ENCODE assay signal across 10 cellular contexts in the genomic region with DNA sequence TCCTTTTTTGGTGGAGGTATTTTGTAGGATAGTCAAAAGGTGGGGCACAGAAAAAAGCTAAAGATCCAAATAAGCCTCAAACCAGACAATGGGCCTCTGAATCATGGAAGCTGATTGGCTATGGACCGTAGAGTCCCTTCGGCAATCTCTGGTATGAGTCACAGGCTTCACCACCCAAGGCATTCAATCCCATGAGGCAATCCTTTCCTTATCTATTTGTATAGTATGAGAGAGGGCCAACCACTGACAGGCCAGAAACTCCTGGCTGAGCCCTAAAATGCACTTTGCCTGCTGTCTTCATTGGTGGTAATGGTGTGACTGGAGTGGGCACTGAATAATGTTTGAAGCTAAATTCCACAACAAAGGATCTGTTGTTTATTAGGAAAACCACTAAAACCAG. TPM values are rescaled to one million over a fixed set of nuclear protein-coding genes. Genes with fewer than 3 reads are reported as not detected.
DNase-seq lines count a peak whose midpoint lies in the region; ATAC-seq, FAIRE-seq and TF ChIP-seq lines count a peak whose summit lies in the region.
"Had no signal": no experiment of that assay in that cellular context is flagged by ENCODE, and none has a peak within 500 bp of the region (broad histone marks: within the 10 kb centered on the region; RNA-seq: fewer than 3 reads in every experiment).

No MANE protein-coding gene starts in this region.

- POLR2A ChIA-PET in HepG2 (lab: Yijun Ruan, JAX) = interaction anchor here (1.4 kb wide), 1 partner anchor 38 kb away, joined by 8 read pairs; a partner anchor contains a TSS

- H3K9me3 ChIP-seq in adipocyte (ENCODE audit: control insufficient read depth, low read length) (no peaks in the 10 kb centered on the region), HepG2 (ENCODE audit: low read length) (no peaks in the 10 kb centered on the region)

- TF ChIP-seq RAD21 in HepG2 (CRISPR knock-in tag; IDR thresholded peaks at IDR 0.05) = no peak

- H3K9ac ChIP-seq in adipocyte (ENCODE audit: low read length) (no peak overlapping the region), HepG2 (ENCODE audit: insufficient read depth, low read depth, low read length) (no peak overlapping the region)

- H3K4me3 ChIP-seq in adipocyte (ENCODE audit: low read length) (no peak overlapping the region), HepG2 (replicated peaks in 1 of 3; ENCODE audit: insufficient read depth in 1 of 3, low read depth in 2 of 3, low read length in 3 of 3) (no peak overlapping the region)

- H4K20me1 ChIP-seq in HepG2 (ENCODE audit: insufficient read depth, low read length) = no peaks in the 10 kb centered on the region

- no TSS peak for BruUV-seq in HepG2 (replicated peaks; lab: Mats Ljungman, UMichigan)

- DNase-seq in EH (ENCODE audit: low read depth) (peak; percentile 39), LoVo (ENCODE audit: low spot score) (peak; percentile 50), adipocyte (ENCODE audit: low read depth) (peak; percentile 4), HepG2 (ENCODE audit: low spot score) (peak; percentile 72), D341Med (ENCODE audit: low spot score) (no peak), dedifferentiated amniotic fluid mesenchymal stem cell (ENCODE audit: extremely low spot score) (no peak)
- DNase-seq: NK-92 treated with Interleukin-12 subunit alpha and Interleukin-12 subunit beta, amount 100 ng/mL, for 24 hours; stimulated activated CD4-positive, alpha-beta T cell treated with anti-CD3 and anti-CD28 coated beads, Interleukin-2, amount 100 ng/mL, for 48 hours had no signal

- in situ Hi-C loops in HepG2 (cut with HindIII; ENCODE audit: extremely low pct_ligation_motif_present, low pct_unique_long_range_greater_than_20kb) = no loop called here

- no peaks in the 10 kb centered on the region for H3K27me3 ChIP-seq in adipocyte (replicated peaks; ENCODE audit: control insufficient read depth, insufficient read depth, low read length)
- 0 out of 5 replicates have a peak, but pooled peaks cover 1 to 3% of the 10 kb centered on the region in 2 experiments for H3K27me3 ChIP-seq in HepG2 (ENCODE audit: control insufficient read depth in 1 of 2, insufficient read depth in 2 of 2, low read length in 2 of 2)

- no peaks in the 10 kb centered on the region for H3K79me2 ChIP-seq in HepG2 (ENCODE audit: insufficient read depth, low read length)

- FAIRE-seq in HepG2 (lab: Jason Lieb, UNC) = peak; percentile 26

- TF ChIP-seq POLR2A in HepG2 (IDR thresholded peaks at IDR 0.05; ENCODE audit: insufficient read depth in 1 of 2, low read depth in 2 of 2, low read length in 2 of 2) = no peak

- peak; percentile 95 for ATAC-seq in HepG2
- ATAC-seq in GM18498 (IDR thresholded peaks at IDR 0.05; ENCODE audit: unreplicated experiment) = no peak
- no peak for ATAC-seq in HG03342 (IDR thresholded peaks at IDR 0.05; ENCODE audit: unreplicated experiment)

- no peak overlapping the region for H3K4me2 ChIP-seq in HepG2 (ENCODE audit: low read depth, low read length)

- TF ChIP-seq CTCF in HepG2 (CRISPR knock-in tag; IDR thresholded peaks at IDR 0.05) = no peak

- H2AFZ ChIP-seq in HepG2 (ENCODE audit: low read length) = no peak overlapping the region

- intact Hi-C loops in HepG2 (cut with micrococcal nuclease; ENCODE audit: unreplicated experiment) = no loop called here

- H3K36me3 ChIP-seq in adipocyte (ENCODE audit: control insufficient read depth, insufficient read depth, low read length, severe bottlenecking) (no peaks in the 10 kb centered on the region), HepG2 (replicated peaks in 1 of 2; ENCODE audit: control insufficient read depth in 1 of 2, insufficient read depth in 2 of 2, low read length in 2 of 2) (no peaks in the 10 kb centered on the region)

- TF ChIP-seq EP300 in HepG2 (IDR thresholded peaks at IDR 0.05; ENCODE audit: low read depth in 2 of 2, low read length in 2 of 2) (no peak), HepG2 (CRISPR knock-in tag; IDR thresholded peaks at IDR 0.05; ENCODE audit: borderline replicate concordance) (no peak)

- 0% methylated on average over 2 of the region's 2 CpGs for WGBS in HepG2 (ENCODE audit: low lambda C conversion rate)

- peaks cover 4% of the 10 kb centered on the region for H3K4me1 ChIP-seq in adipocyte (ENCODE audit: control insufficient read depth, insufficient read depth, low read length)
- peaks cover 12% of the 10 kb centered on the region; the same call in 1 of the 2 replicates for H3K4me1 ChIP-seq in HepG2 (ENCODE audit: insufficient read depth, low read length)

- CTCF ChIA-PET in HepG2 (lab: Yijun Ruan, JAX; ENCODE audit: low intra/inter-chr PET ratio, low total read pairs) = no interaction called here

- H3K27ac ChIP-seq in HepG2 (ENCODE audit: extremely low read length, insufficient read depth, low read length) = no peak overlapping the region

TF ChIP-seq in HepG2, 621 proteins besides CTCF, POLR2A, EP300 and RAD21 (continues in another document):
- 0 out of 2 replicates have a peak, but pooled peaks have one; percentile 20 for TF ChIP-seq ZNF331 (CRISPR knock-in tag; IDR thresholded peaks at IDR 0.05)
- TF ChIP-seq, protein P1, sequence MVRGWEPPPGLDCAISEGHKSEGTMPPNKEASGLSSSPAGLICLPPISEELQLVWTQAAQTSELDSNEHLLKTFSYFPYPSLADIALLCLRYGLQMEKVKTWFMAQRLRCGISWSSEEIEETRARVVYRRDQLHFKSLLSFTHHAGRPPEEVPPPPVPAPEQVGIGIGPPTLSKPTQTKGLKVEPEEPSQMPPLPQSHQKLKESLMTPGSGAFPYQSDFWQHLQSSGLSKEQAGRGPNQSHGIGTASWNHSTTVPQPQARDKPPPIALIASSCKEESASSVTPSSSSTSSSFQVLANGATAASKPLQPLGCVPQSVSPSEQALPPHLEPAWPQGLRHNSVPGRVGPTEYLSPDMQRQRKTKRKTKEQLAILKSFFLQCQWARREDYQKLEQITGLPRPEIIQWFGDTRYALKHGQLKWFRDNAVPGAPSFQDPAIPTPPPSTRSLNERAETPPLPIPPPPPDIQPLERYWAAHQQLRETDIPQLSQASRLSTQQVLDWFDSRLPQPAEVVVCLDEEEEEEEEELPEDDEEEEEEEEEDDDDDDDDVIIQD (CRISPR knock-in tag; IDR thresholded peaks at IDR 0.05; ENCODE audit: low read depth) = peak; percentile 55; the same call in 1 of the 2 replicates
- TF ChIP-seq ZNF24 (IDR thresholded peaks at IDR 0.05) = no peak
- TF ChIP-seq, protein P2, sequence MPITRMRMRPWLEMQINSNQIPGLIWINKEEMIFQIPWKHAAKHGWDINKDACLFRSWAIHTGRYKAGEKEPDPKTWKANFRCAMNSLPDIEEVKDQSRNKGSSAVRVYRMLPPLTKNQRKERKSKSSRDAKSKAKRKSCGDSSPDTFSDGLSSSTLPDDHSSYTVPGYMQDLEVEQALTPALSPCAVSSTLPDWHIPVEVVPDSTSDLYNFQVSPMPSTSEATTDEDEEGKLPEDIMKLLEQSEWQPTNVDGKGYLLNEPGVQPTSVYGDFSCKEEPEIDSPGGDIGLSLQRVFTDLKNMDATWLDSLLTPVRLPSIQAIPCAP (CRISPR knock-in tag; IDR thresholded peaks at IDR 0.05; ENCODE audit: low read depth) = no peak
- TF ChIP-seq SAFB2 (CRISPR knock-in tag; IDR thresholded peaks at IDR 0.05; ENCODE audit: borderline replicate concordance, low read depth) = no peak
- TF ChIP-seq, protein P3, sequence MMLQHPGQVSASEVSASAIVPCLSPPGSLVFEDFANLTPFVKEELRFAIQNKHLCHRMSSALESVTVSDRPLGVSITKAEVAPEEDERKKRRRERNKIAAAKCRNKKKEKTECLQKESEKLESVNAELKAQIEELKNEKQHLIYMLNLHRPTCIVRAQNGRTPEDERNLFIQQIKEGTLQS (CRISPR knock-in tag; IDR thresholded peaks at IDR 0.05) = 0 out of 2 replicates have a peak, but pooled peaks have one; percentile 30
- TF ChIP-seq, protein P4, sequence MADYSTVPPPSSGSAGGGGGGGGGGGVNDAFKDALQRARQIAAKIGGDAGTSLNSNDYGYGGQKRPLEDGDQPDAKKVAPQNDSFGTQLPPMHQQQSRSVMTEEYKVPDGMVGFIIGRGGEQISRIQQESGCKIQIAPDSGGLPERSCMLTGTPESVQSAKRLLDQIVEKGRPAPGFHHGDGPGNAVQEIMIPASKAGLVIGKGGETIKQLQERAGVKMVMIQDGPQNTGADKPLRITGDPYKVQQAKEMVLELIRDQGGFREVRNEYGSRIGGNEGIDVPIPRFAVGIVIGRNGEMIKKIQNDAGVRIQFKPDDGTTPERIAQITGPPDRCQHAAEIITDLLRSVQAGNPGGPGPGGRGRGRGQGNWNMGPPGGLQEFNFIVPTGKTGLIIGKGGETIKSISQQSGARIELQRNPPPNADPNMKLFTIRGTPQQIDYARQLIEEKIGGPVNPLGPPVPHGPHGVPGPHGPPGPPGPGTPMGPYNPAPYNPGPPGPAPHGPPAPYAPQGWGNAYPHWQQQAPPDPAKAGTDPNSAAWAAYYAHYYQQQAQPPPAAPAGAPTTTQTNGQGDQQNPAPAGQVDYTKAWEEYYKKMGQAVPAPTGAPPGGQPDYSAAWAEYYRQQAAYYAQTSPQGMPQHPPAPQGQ (CRISPR knock-in tag; IDR thresholded peaks at IDR 0.05; ENCODE audit: borderline replicate concordance) = no peak
- no peak for TF ChIP-seq MBNL3 (CRISPR knock-in tag; conservative IDR thresholded peaks at IDR 0.05)

RNA-seq across cellular contexts. Expression of a gene that starts 38.7 kb away (rescaled TPM):
- 36.4 and 36.7 TPM in 2 replicates for total RNA-seq in HepG2 (2016; rRNA removed; fragmentation: Illumina TruSeq; extraction: Trizol)
- total RNA-seq in HepG2 (2016; cell fraction: cytosol; rRNA removed; fragmentation: Illumina TruSeq; extraction: Trizol; ENCODE audit: low read depth) = 5.1 and 5.6 TPM in 2 replicates
- 36.6 and 39.9 TPM in 2 replicates for total RNA-seq in HepG2 (2016; cell fraction: insoluble cytoplasmic fraction; rRNA removed; fragmentation: Illumina TruSeq; extraction: Trizol)
- 25.8 and 26.4 TPM in 2 replicates for total RNA-seq in HepG2 (2016; cell fraction: membrane; rRNA removed; fragmentation: Illumina TruSeq; extraction: Trizol)
- 46.3 and 52.7 TPM in 2 replicates for total RNA-seq in HepG2 (2016; cell fraction: nucleus; rRNA removed; fragmentation: Illumina TruSeq; extraction: Trizol)
- polyA plus RNA-seq in HepG2 (2011; rRNA removed) = 32.2 and 34.8 TPM in 2 replicates
- polyA plus RNA-seq in HepG2 (2011; cell fraction: cytosol; rRNA removed) = 15.5 and 20.6 TPM in 2 replicates
- polyA plus RNA-seq in HepG2 (2011; cell fraction: nucleus; rRNA removed) = 13.8 and 16.8 TPM in 2 replicates
- polyA plus RNA-seq in HepG2 (2012) = 33.3 and 34.4 TPM in 2 replicates
- polyA plus RNA-seq in HepG2 (2016; cell fraction: cytosol; fragmentation: Illumina TruSeq; extraction: Trizol; ENCODE audit: low read depth) = 1.6 and 1.7 TPM in 2 replicates
- polyA plus RNA-seq in HepG2 (2016; cell fraction: insoluble cytoplasmic fraction; fragmentation: Illumina TruSeq; extraction: Trizol; ENCODE audit: low read depth) = 31.2 and 31.8 TPM in 2 replicates
- polyA plus RNA-seq in HepG2 (2016; cell fraction: membrane; fragmentation: Illumina TruSeq; extraction: Trizol; ENCODE audit: low read depth) = 10.0 and 11.0 TPM in 2 replicates
- polyA plus RNA-seq in HepG2 (2016; cell fraction: nucleus; fragmentation: Illumina TruSeq; extraction: Trizol; ENCODE audit: insufficient read depth, low read depth) = 22.4 and 22.7 TPM in 2 replicates
- polyA minus RNA-seq in HepG2 (2011; rRNA and poly(A)+ RNA removed; ENCODE audit: low replicate concordance) = 25.7 and 38.6 TPM in 2 replicates
- polyA minus RNA-seq in HepG2 (2011; cell fraction: cytosol; rRNA and poly(A)+ RNA removed) = 28.8 and 32.2 TPM in 2 replicates
- 68.2 and 81.1 TPM in 2 replicates for polyA minus RNA-seq in HepG2 (2011; cell fraction: nucleus; rRNA and poly(A)+ RNA removed)

Comparison
In these comparisons a context has a peak if more than half of its experiments do, and no peak if none do; other contexts are left out.
1. DNase-seq: peak in EH (single experiment), LoVo (single experiment), adipocyte (single experiment) and HepG2 (single experiment); none in D341Med (single experiment) and dedifferentiated amniotic fluid mesenchymal stem cell (single experiment).